1 cellular context compared by ENCODE assay signal in genomic region chr4:6695660-6696581, GRCh38.
A peak's percentile ranks its signal among the peaks of the same experiment; 100 is the strongest.
TF ChIP-seq lines count a peak whose summit lies in the region.

No MANE protein-coding gene starts in this region.

TF ChIP-seq in H1, 55 proteins besides CTCF, POLR2A, EP300 and RAD21:
- TF ChIP-seq CEBPB (IDR thresholded peaks at IDR 0.05; ENCODE audit: low read depth, low read length) (peak; percentile 37; the same call in 1 of the 2 replicates), EZH2 (IDR thresholded peaks at IDR 0.05; ENCODE audit: low read depth, low read length, severe bottlenecking) (no peak)
